Comparison of ENCODE assay signal across 22 cellular contexts in the genomic region with DNA sequence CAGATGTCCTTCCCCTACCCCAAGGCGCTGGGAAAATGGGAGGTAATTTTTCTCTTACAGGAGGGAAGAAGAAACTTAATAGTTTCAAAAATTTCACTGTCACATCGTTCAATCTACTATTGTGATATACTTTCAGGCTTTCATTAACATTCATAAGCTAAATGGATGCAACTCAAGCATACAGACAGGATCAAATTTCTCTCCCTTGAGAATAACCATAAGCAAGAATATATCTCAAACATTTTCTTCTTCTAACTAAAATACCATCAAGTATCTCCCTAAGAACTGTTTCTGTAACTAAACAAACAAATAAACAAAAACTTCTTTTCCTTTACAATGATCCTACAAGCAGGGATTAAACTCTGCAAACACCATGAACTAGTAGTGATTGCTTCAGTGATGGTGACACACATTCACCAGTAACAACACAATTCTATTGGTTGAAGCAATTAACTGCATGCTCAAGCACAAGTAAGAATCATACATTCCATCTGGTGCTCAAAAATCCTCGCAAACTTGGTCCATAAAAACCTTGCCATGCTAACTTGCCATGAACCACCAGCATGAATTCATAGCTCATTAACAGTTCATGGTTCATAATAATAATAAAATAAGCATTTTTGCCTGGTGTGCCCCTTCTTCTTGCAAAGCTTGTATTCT.
DNase-seq lines count a peak whose midpoint lies in the region; TF ChIP-seq lines count a peak whose summit lies in the region.
"Had no signal": no experiment of that assay in that cellular context is flagged by ENCODE, and none has a peak within 500 bp of the region (broad histone marks: within the 10 kb centered on the region; RNA-seq: fewer than 3 reads in every experiment).

No MANE protein-coding gene starts in this region.

- DNase-seq in EL = peak; percentile 14
- DNase-seq in M059J (ENCODE audit: low read depth) = peak; percentile 24
- DNase-seq in fibroblast of gingiva (ENCODE audit: low read depth) = peak; percentile 81
- DNase-seq in osteocyte (ENCODE audit: extremely low spot score, unreplicated experiment) = no peak
- DNase-seq in pons (ENCODE audit: low spot score) = no peak
- no peak for DNase-seq in activated naive CD4-positive, alpha-beta T cell treated with anti-CD3 and anti-CD28 coated beads, Interleukin-2, amount 10 ng/mL, durations not matched to agents 7 days and 5 days
- no peak for DNase-seq in NCI-H1436 (lab: John Stamatoyannopoulos, UW)
- DNase-seq: activated CD4-positive, alpha-beta T cell treated with anti-CD3 and anti-CD28 coated beads for 4 hours; activated CD8-positive, alpha-beta memory T cell treated with anti-CD3 and anti-CD28 coated beads for 24 hours; activated gamma-delta T cell treated with Interleukin-2 at 50 U/mL for 16 hours; adrenal gland; AML-193; CD8-positive, alpha-beta T cell; DMS153; dorsolateral prefrontal cortex; GDM1; NCI-H1105 treated with DMSO at 0.1 percent for 48 hours; NCI-H2029 treated with DMSO at 0.1 percent for 48 hours; stimulated activated CD4-positive, alpha-beta T cell treated with anti-CD3 and anti-CD28 coated beads, Interleukin-15, amount 100 ng/mL, for 24 hours; stimulated activated naive CD4-positive, alpha-beta T cell had no signal

- H3K27ac Mint-ChIP-seq in osteocyte (ENCODE audit: unreplicated experiment) = peak overlapping the region; percentile 54
- no peak overlapping the region for H3K27ac Mint-ChIP-seq in activated naive CD4-positive, alpha-beta T cell treated with anti-CD3 and anti-CD28 coated beads, Interleukin-2, amount 10 ng/mL, durations not matched to agents 7 days and 5 days
- H3K27ac Mint-ChIP-seq: brain; CD8-positive, alpha-beta T cell; IgD-negative memory B cell had no signal

- no peak for TF ChIP-seq CTCF in osteocyte (IDR thresholded peaks at IDR 0.05)

- H3K4me3 Mint-ChIP-seq in osteocyte (ENCODE audit: unreplicated experiment) = no peak overlapping the region
- H3K4me3 Mint-ChIP-seq in activated naive CD4-positive, alpha-beta T cell treated with anti-CD3 and anti-CD28 coated beads, Interleukin-2, amount 10 ng/mL, durations not matched to agents 7 days and 5 days = no peak overlapping the region
- H3K4me3 Mint-ChIP-seq: brain; CD8-positive, alpha-beta T cell; IgD-negative memory B cell had no signal

- H3K36me3 Mint-ChIP-seq in osteocyte (ENCODE audit: unreplicated experiment) = peaks cover 4% of the 10 kb centered on the region
- H3K36me3 Mint-ChIP-seq in activated naive CD4-positive, alpha-beta T cell treated with anti-CD3 and anti-CD28 coated beads, Interleukin-2, amount 10 ng/mL, durations not matched to agents 7 days and 5 days = no peaks in the 10 kb centered on the region
- H3K36me3 Mint-ChIP-seq: brain; CD8-positive, alpha-beta T cell; IgD-negative memory B cell had no signal

- peaks cover 40% of the 10 kb centered on the region for H3K4me1 Mint-ChIP-seq in osteocyte (ENCODE audit: unreplicated experiment)
- no peaks in the 10 kb centered on the region for H3K4me1 Mint-ChIP-seq in activated naive CD4-positive, alpha-beta T cell treated with anti-CD3 and anti-CD28 coated beads, Interleukin-2, amount 10 ng/mL, durations not matched to agents 7 days and 5 days
- H3K4me1 Mint-ChIP-seq: IgD-negative memory B cell had no signal

- CTCF ChIA-PET in activated naive CD4-positive, alpha-beta T cell treated with anti-CD3 and anti-CD28 coated beads, Interleukin-2, amount 10 ng/mL, durations not matched to agents 7 days and 5 days (lab: Charles Lee) = interaction anchor here (0.9 to 1.4 kb wide), 2 partner anchors 10 to 203 kb away, joined by 3 read pairs; no protein-coding TSS in a partner anchor

- H3K9me3 Mint-ChIP-seq in osteocyte (ENCODE audit: unreplicated experiment) = no peaks in the 10 kb centered on the region
- H3K9me3 Mint-ChIP-seq in activated naive CD4-positive, alpha-beta T cell treated with anti-CD3 and anti-CD28 coated beads, Interleukin-2, amount 10 ng/mL, durations not matched to agents 7 days and 5 days = no peaks in the 10 kb centered on the region
- H3K9me3 Mint-ChIP-seq: brain; CD8-positive, alpha-beta T cell had no signal

- H3K27me3 Mint-ChIP-seq in osteocyte (ENCODE audit: unreplicated experiment) = no peaks in the 10 kb centered on the region
- no peaks in the 10 kb centered on the region for H3K27me3 Mint-ChIP-seq in activated naive CD4-positive, alpha-beta T cell treated with anti-CD3 and anti-CD28 coated beads, Interleukin-2, amount 10 ng/mL, durations not matched to agents 7 days and 5 days
- H3K27me3 Mint-ChIP-seq: brain, IgD-negative memory B cell had no signal

Comparison
In these comparisons a context has a peak if more than half of its experiments do, and no peak if none do; other contexts are left out.
1. DNase-seq: peak in EL (single experiment), M059J (single experiment) and fibroblast of gingiva (single experiment); none in osteocyte (single experiment), pons (single experiment), activated naive CD4-positive, alpha-beta T cell treated with anti-CD3 and anti-CD28 coated beads, Interleukin-2, amount 10 ng/mL, durations not matched to agents 7 days and 5 days (single experiment) and NCI-H1436 (single experiment).